Comparison of ENCODE assay signal across 18 cellular contexts in the genomic region with DNA sequence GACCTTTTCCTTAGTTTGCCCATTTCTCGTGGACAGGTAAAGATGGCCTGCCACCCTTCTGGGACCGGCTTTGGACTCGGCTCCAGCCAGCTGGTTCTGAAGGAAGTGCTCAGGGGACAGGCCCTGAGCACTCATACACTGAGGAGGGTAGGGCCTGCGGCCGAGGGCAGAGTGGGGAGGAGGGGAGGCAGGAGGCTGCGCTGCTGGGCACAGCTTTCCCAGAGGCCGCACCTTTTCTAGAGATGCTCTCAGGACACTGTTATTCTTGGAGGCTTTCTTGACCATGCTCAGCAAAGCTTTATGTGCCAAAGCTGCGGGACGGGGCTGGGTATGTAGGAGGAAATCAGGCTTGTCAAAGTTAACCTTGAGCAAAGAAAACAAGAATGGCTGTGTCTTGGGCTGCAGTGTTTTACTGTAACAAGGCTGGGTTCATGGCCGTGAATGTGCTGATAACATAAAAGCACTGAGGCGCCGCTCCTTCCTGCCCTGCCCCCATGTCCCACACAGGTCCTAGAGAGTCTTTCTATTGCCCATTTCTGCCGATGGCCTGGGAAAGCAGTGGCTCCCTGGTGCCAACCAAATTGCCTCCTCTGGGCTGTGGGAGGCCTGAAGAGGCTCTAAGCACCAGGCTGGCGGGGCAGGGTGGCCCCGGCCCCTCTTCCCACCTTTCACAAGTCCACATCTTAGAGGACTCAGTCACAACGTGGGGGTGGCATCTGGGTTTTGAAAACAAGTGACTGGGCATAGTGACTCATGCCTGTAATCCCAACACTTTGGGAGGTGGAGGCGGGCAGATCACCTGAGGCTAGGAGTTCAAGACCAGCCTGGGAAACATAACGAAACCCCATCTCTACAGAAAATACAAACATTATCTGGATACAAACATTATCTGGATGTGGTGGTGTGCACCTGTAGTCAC. TPM values are rescaled to one million over a fixed set of nuclear protein-coding genes. Genes with fewer than 3 reads are reported as not detected.
DNase-seq lines count a peak whose midpoint lies in the region; ATAC-seq, FAIRE-seq and TF ChIP-seq lines count a peak whose summit lies in the region.
"Had no signal": no experiment of that assay in that cellular context is flagged by ENCODE, and none has a peak within 500 bp of the region (broad histone marks: within the 10 kb centered on the region; RNA-seq: fewer than 3 reads in every experiment).

No MANE protein-coding gene starts in this region.

- POLR2A ChIA-PET in endothelial cell of umbilical vein (lab: Charles Lee): interaction anchor here (0.6 kb wide), 1 partner anchor 34 kb away, joined by 4 read pairs; no protein-coding TSS in a partner anchor

- H3K27me3 ChIP-seq in endothelial cell of umbilical vein (ENCODE audit: control insufficient read depth in 2 of 2, insufficient read depth in 2 of 2, low read length in 2 of 2): no peaks in the 10 kb centered on the region
- H3K27me3 ChIP-seq in stomach: no peaks in the 10 kb centered on the region
- H3K27me3 ChIP-seq: esophagus muscularis mucosa had no signal

- H3K27ac ChIP-seq in endothelial cell of umbilical vein (ENCODE audit: insufficient read depth, low read depth, low read length): no peak overlapping the region
- H3K27ac ChIP-seq in stomach: peak overlapping the region; percentile 63 to 87 (median 73)
- H3K27ac ChIP-seq: esophagus muscularis mucosa, skin epidermis had no signal

- H3K36me3 ChIP-seq in endothelial cell of umbilical vein (ENCODE audit: control insufficient read depth in 2 of 2, extremely low read depth in 1 of 2, insufficient read depth in 2 of 2, low read length in 2 of 2) (no peaks in the 10 kb centered on the region), stomach (no peaks in the 10 kb centered on the region)
- H3K36me3 ChIP-seq: esophagus muscularis mucosa had no signal

- H3K4me2 ChIP-seq in endothelial cell of umbilical vein (ENCODE audit: insufficient read depth, low read length): no peak overlapping the region

- no TSS peak for BruUV-seq in endothelial cell of umbilical vein (replicated peaks; lab: Mats Ljungman, UMichigan)

- no peaks in the 10 kb centered on the region for H4K20me1 ChIP-seq in endothelial cell of umbilical vein (replicated peaks; ENCODE audit: control insufficient read depth, extremely low read depth, insufficient read depth, low read length)

- H3K9me3 ChIP-seq in endothelial cell of umbilical vein (replicated peaks; ENCODE audit: control insufficient read depth, insufficient read depth, low read length) (no peaks in the 10 kb centered on the region), stomach (peaks cover 0 to 21% (median 14%) of the 10 kb centered on the region in 4 donors)

- H3K4me3 ChIP-seq in endothelial cell of umbilical vein (replicated peaks in 1 of 3; ENCODE audit: insufficient read depth in 1 of 3, low read depth in 1 of 3, low read length in 3 of 3): no peak overlapping the region
- H3K4me3 ChIP-seq in stomach: no peak overlapping the region
- H3K4me3 ChIP-seq: esophagus muscularis mucosa, skin epidermis had no signal

- H3K79me2 ChIP-seq in endothelial cell of umbilical vein (ENCODE audit: control insufficient read depth, insufficient read depth, low read length): no peaks in the 10 kb centered on the region

- H3K9ac ChIP-seq in endothelial cell of umbilical vein (replicated peaks; ENCODE audit: extremely low read depth, insufficient read depth, low read length): no peak overlapping the region

- TF ChIP-seq POLR2A in endothelial cell of umbilical vein (IDR thresholded peaks at IDR 0.05; ENCODE audit: low read depth, low read length) (no peak), stomach (IDR thresholded peaks at IDR 0.05) (no peak)

- no peaks in the 10 kb centered on the region for H3K9me1 ChIP-seq in endothelial cell of umbilical vein (replicated peaks; ENCODE audit: control insufficient read depth, extremely low read depth, insufficient read depth, low read length)

- peak; percentile 5 for DNase-seq in OCI-M1 (lab: John Stamatoyannopoulos, UW)
- peak; percentile 15 for DNase-seq in endothelial cell of umbilical vein (ENCODE audit: low read depth, low spot score)
- DNase-seq in mucosa of gallbladder (ENCODE audit: low spot score): peak; percentile 51
- DNase-seq in stomach: peak; percentile 76
- DNase-seq in nucleus accumbens (lab: John Stamatoyannopoulos, UW): no peak
- DNase-seq in NCI-H226: no peak
- DNase-seq in activated CD8-positive, alpha-beta memory T cell treated with anti-CD3 and anti-CD28 coated beads, Interleukin-2, amount 50 U/mL, for 4 hours: no peak
- DNase-seq: caudate nucleus; CD8-positive, alpha-beta memory T cell; DMS79; NCI-H1092; NCI-H2081 treated with DMSO at 0.1 percent for 48 hours; NCI-H510A treated with DMSO at 0.1 percent for 48 hours; substantia nigra had no signal

- H3K4me1 ChIP-seq in endothelial cell of umbilical vein (ENCODE audit: control insufficient read depth, extremely low read depth, insufficient read depth, low read length) (no peaks in the 10 kb centered on the region), stomach (peaks cover 6 to 29% (median 21%) of the 10 kb centered on the region in 4 donors)

- 31 to 50% (median 42%) methylated on average over 18 of the region's 18 CpGs for WGBS in stomach, 5 donors

- intact Hi-C loops in endothelial cell of umbilical vein (cut with micrococcal nuclease) (no loop called here), stomach (cut with DNase I; ENCODE audit: low total_unique reads) (no loop called here)

- H2AFZ ChIP-seq in endothelial cell of umbilical vein (ENCODE audit: low read depth, low read length): peak overlapping the region; percentile 29

- TF ChIP-seq EP300 in stomach (IDR thresholded peaks at IDR 0.05): no peak

- dilution Hi-C loops in endothelial cell of umbilical vein (cut with MboI; ENCODE audit: extremely low pct_ligation_motif_present, low sequenced_read_pairs): no loop called here

- peak; percentile 28 for FAIRE-seq in endothelial cell of umbilical vein (lab: Jason Lieb, UNC)

- no peak for ATAC-seq in HG03108 (IDR thresholded peaks at IDR 0.05; ENCODE audit: unreplicated experiment)

- CTCF ChIA-PET in endothelial cell of umbilical vein (lab: Charles Lee): interaction anchor here (1.1 to 1.8 kb wide), 2 partner anchors 23 to 82 kb away, joined by 3 to 4 read pairs; no protein-coding TSS in a partner anchor

- TF ChIP-seq CTCF in endothelial cell of umbilical vein (IDR thresholded peaks at IDR 0.05; ENCODE audit: extremely low read depth in 1 of 2, insufficient read depth in 1 of 2, low read depth in 1 of 2, low read length in 2 of 2): no peak
- no peak for TF ChIP-seq CTCF in stomach (IDR thresholded peaks at IDR 0.05)

TF ChIP-seq in endothelial cell of umbilical vein, 7 proteins besides CTCF, POLR2A, EP300 and RAD21 (continues in another document):
- TF ChIP-seq, protein P1, sequence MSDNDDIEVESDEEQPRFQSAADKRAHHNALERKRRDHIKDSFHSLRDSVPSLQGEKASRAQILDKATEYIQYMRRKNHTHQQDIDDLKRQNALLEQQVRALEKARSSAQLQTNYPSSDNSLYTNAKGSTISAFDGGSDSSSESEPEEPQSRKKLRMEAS (IDR thresholded peaks at IDR 0.05; ENCODE audit: insufficient read depth, insufficient read length): no peak
- TF ChIP-seq MYC (IDR thresholded peaks at IDR 0.05; ENCODE audit: low read depth, low read length) (no peak), POLR2AphosphoS5 (IDR thresholded peaks at IDR 0.05; ENCODE audit: insufficient read depth, low read depth, low read length) (no peak), EZH2 (IDR thresholded peaks at IDR 0.05; ENCODE audit: borderline replicate concordance, low read depth, low read length, severe bottlenecking) (no peak), FOS (IDR thresholded peaks at IDR 0.05; ENCODE audit: borderline replicate concordance, insufficient read depth, low read length) (no peak), GATA2 (IDR thresholded peaks at IDR 0.05; ENCODE audit: insufficient read depth, insufficient read length, low read depth, low read length) (no peak)

RNA-seq across cellular contexts. Expression of a gene that starts 22.3 kb away (rescaled TPM):
- total RNA-seq in endothelial cell of umbilical vein: 280 and 318 TPM in 2 replicates
- polyA plus RNA-seq in endothelial cell of umbilical vein: 115 and 138 TPM in 2 replicates
- 179 and 210 TPM in 2 replicates for polyA plus RNA-seq in endothelial cell of umbilical vein (2011; cell fraction: cytosol; rRNA removed)
- 89.1 and 95.1 TPM in 2 replicates for polyA plus RNA-seq in endothelial cell of umbilical vein (2011; cell fraction: nucleus; rRNA removed)
- 330 and 543 TPM in 2 replicates for polyA plus RNA-seq in endothelial cell of umbilical vein (2012)
- 124 and 137 TPM in 2 replicates for polyA minus RNA-seq in endothelial cell of umbilical vein
- 27.8 TPM for polyA minus RNA-seq in endothelial cell of umbilical vein (2011; cell fraction: cytosol; rRNA and poly(A)+ RNA removed)
- 35.3 and 36.4 TPM in 2 replicates for polyA minus RNA-seq in endothelial cell of umbilical vein (2011; cell fraction: nucleus; rRNA and poly(A)+ RNA removed)
- 377 TPM for total RNA-seq in mucosa of gallbladder
- 10 to 100 TPM; 37.4 to 100.0 (median 66.1) TPM for total RNA-seq in stomach
- polyA plus RNA-seq in stomach: 10 to 100 TPM; 20.9 to 34.4 (median 29.4) TPM

RNA-seq across cellular contexts. Expression of a gene that starts 32.2 kb away (rescaled TPM):
- 0.76 and 1.3 TPM in 2 replicates for total RNA-seq in endothelial cell of umbilical vein
- 0.77 and 1.3 TPM in 2 replicates for polyA plus RNA-seq in endothelial cell of umbilical vein
- 0.41 and 0.48 TPM in 2 replicates for polyA plus RNA-seq in endothelial cell of umbilical vein (2011; cell fraction: cytosol; rRNA removed)
- 2.1 and 2.2 TPM in 2 replicates for polyA plus RNA-seq in endothelial cell of umbilical vein (2011; cell fraction: nucleus; rRNA removed)
- 0.83 and 1.7 TPM in 2 replicates for polyA plus RNA-seq in endothelial cell of umbilical vein (2012)
- 0.28 and 1.6 TPM in 2 replicates for polyA minus RNA-seq in endothelial cell of umbilical vein
- polyA minus RNA-seq in endothelial cell of umbilical vein (2011; cell fraction: cytosol; rRNA and poly(A)+ RNA removed): 171 TPM
- 0.19 and 1.2 TPM in 2 replicates for polyA minus RNA-seq in endothelial cell of umbilical vein (2011; cell fraction: nucleus; rRNA and poly(A)+ RNA removed)
- total RNA-seq in mucosa of gallbladder: 761 TPM
- 100 to 1,000 TPM in 4 of 5 donors, 10 to 100 TPM in 1; 94.5 to 625 (median 434) TPM for total RNA-seq in stomach
- 100 to 1,000 TPM in 2 of 3 donors, 10 to 100 TPM in 1; 63.4 to 212 (median 172) TPM for polyA plus RNA-seq in stomach

RNA-seq across cellular contexts. Expression of a gene that starts 44.5 kb away (rescaled TPM):
- total RNA-seq in endothelial cell of umbilical vein (3.6 and 8.3 TPM in 2 replicates), mucosa of gallbladder (5.2 TPM), stomach (10 to 100 TPM in 2 of 5 donors, 1 to 10 TPM in 3; 4.2 to 23.9 (median 7.1) TPM)
- polyA plus RNA-seq in endothelial cell of umbilical vein (0.10 and 0.13 TPM in 2 replicates), stomach (under 1 TPM in 2 of 3 donors, not detected in 1; 0.31 to 0.40 TPM)
- 0.04 and 0.06 TPM in 2 replicates for polyA plus RNA-seq in endothelial cell of umbilical vein (2011; cell fraction: cytosol; rRNA removed)
- 2.2 and 2.6 TPM in 2 replicates for polyA plus RNA-seq in endothelial cell of umbilical vein (2011; cell fraction: nucleus; rRNA removed)
- polyA plus RNA-seq in endothelial cell of umbilical vein (2012): 0.38 and 0.40 TPM in 2 replicates
- polyA minus RNA-seq in endothelial cell of umbilical vein: 2.8 and 4.8 TPM in 2 replicates
- not detected for polyA minus RNA-seq in endothelial cell of umbilical vein (2011; cell fraction: cytosol; rRNA and poly(A)+ RNA removed)
- 5.3 and 16.9 TPM in 2 replicates for polyA minus RNA-seq in endothelial cell of umbilical vein (2011; cell fraction: nucleus; rRNA and poly(A)+ RNA removed)
- total RNA-seq: CD8-positive, alpha-beta memory T cell; RPMI7951 had no signal
- polyA plus RNA-seq: CD8-positive, alpha-beta memory T cell had no signal

Comparison
In these comparisons a context has a peak if more than half of its experiments do, and no peak if none do; other contexts are left out.
1. DNase-seq: peak in OCI-M1 (single experiment), endothelial cell of umbilical vein (single experiment), mucosa of gallbladder (single experiment) and stomach (single experiment); none in nucleus accumbens (0 of 56), NCI-H226 (single experiment) and activated CD8-positive, alpha-beta memory T cell treated with anti-CD3 and anti-CD28 coated beads, Interleukin-2, amount 50 U/mL, for 4 hours (single experiment).
2. RNA of a gene that starts 32.2 kb away (total RNA-seq): 761 TPM in mucosa of gallbladder (single experiment) and 94.5 to 625 TPM in stomach; 0.76 to 1.3 TPM in endothelial cell of umbilical vein; every median in the first group is over 10 times any median in the second.